Comparison of ENCODE assay signal across 23 cellular contexts in the genomic region with DNA sequence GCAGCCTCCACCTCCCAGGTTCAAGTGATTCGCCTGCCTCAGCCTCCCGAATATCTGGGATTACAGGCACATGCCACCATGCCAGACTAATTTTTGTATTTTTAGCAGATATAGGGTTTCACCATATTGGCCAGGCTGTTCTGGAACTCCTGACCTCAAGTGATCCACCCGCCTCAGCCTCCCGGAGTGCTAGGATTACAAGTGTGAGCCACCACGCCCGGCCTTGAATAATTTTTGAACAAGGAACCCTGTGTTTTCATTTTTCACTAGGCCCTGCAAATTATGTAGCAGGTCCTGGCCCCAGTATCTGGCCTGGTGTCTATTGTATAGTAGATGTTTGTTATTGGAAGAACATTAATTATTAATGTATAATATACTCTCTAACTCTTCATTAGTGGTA.
"Had no signal": no experiment of that assay in that cellular context is flagged by ENCODE, and none has a peak within 500 bp of the region (broad histone marks: within the 10 kb centered on the region; RNA-seq: fewer than 3 reads in every experiment).

No MANE protein-coding gene starts in this region.

- ATAC-seq: effector memory CD8-positive, alpha-beta T cell; esophagus mucosa; foreskin keratinocyte; gastrocnemius medialis; gastroesophageal sphincter; heart left ventricle; heart right ventricle had no signal

- H3K4me1 ChIP-seq: colonic mucosa, gastrocnemius medialis, gastroesophageal sphincter had no signal

- DNase-seq: colonic mucosa; cortex of kidney; dermis blood vessel endothelial cell; dorsolateral prefrontal cortex; effector CD4-positive, alpha-beta T cell; effector CD8-positive, alpha-beta T cell; effector memory CD4-positive, alpha-beta T cell; effector memory CD8-positive, alpha-beta T cell; endodermal cell; erythroblast; esophagus squamous epithelium; foreskin fibroblast; foreskin keratinocyte; foreskin melanocyte; gastrocnemius medialis; head of caudate nucleus; heart left ventricle; heart right ventricle had no signal

- H3K4me3 ChIP-seq: colonic mucosa, coronary artery, dorsolateral prefrontal cortex, esophagus squamous epithelium, gastrocnemius medialis, gastroesophageal sphincter, heart left ventricle, heart right ventricle had no signal

- H3K27ac ChIP-seq: colonic mucosa, coronary artery, dorsolateral prefrontal cortex, epithelial cell of prostate, esophagus squamous epithelium, foreskin keratinocyte, gastrocnemius medialis, gastroesophageal sphincter, heart left ventricle, heart right ventricle had no signal

- H3K9me3 Mint-ChIP-seq: dendritic cell treated with granulocyte-macrophage colony-stimulating factor and Interleukin-4, amounts not matched to agents 40 ng/mL and 50 ng/mL, for 4 days; effector memory CD8-positive, alpha-beta T cell; endodermal cell had no signal

- H3K27me3 Mint-ChIP-seq: effector memory CD8-positive, alpha-beta T cell had no signal

- H3K27ac Mint-ChIP-seq: dendritic cell treated with granulocyte-macrophage colony-stimulating factor and Interleukin-4, amounts not matched to agents 40 ng/mL and 50 ng/mL, for 4 days; effector memory CD8-positive, alpha-beta T cell; endodermal cell had no signal

- H3K4me3 Mint-ChIP-seq: dendritic cell treated with granulocyte-macrophage colony-stimulating factor and Interleukin-4, amounts not matched to agents 40 ng/mL and 50 ng/mL, for 4 days; effector memory CD8-positive, alpha-beta T cell; endodermal cell had no signal

- H3K27me3 ChIP-seq: colonic mucosa, dorsolateral prefrontal cortex, esophagus squamous epithelium, foreskin keratinocyte, gastrocnemius medialis, gastroesophageal sphincter, heart left ventricle, heart right ventricle had no signal

- H3K36me3 ChIP-seq: colonic mucosa, esophagus squamous epithelium, gastrocnemius medialis, gastroesophageal sphincter, heart left ventricle, heart right ventricle had no signal

- H3K9me3 ChIP-seq: colonic mucosa, esophagus squamous epithelium, gastrocnemius medialis, gastroesophageal sphincter, heart left ventricle, heart right ventricle had no signal
